Comparison of ENCODE assay signal across 8 cellular contexts in genomic region chr1:58932820-58933598, GRCh38.
DNase-seq lines count a peak whose midpoint lies in the region; ATAC-seq and TF ChIP-seq lines count a peak whose summit lies in the region.

No MANE protein-coding gene starts in this region.

- no peak for TF ChIP-seq CTCF in epithelial cell of proximal tubule (conservative IDR thresholded peaks at IDR 0.05; ENCODE audit: low read depth, low read length)

- peak overlapping the region; percentile 71 for H4K91ac ChIP-seq in trophoblast cell (ENCODE audit: low read depth, low read length)

- no peak overlapping the region for H3K14ac ChIP-seq in trophoblast cell (ENCODE audit: low read length)

- in situ Hi-C loops in KBM-7 (cut with MboI; ENCODE audit: low pct_unique_long_range_greater_than_20kb, low sequenced_read_pairs) = no loop called here

- H3K23ac ChIP-seq in trophoblast cell (ENCODE audit: low read length) = no peak overlapping the region

- H3K9ac ChIP-seq in trophoblast cell (ENCODE audit: low read length) = no peak overlapping the region

- H3K4me1 ChIP-seq in trophoblast cell (ENCODE audit: control insufficient read depth in 1 of 2, insufficient read depth in 2 of 2, low read length in 2 of 2) = peaks cover 16% of the 10 kb centered on the region in 2 experiments

- no peak overlapping the region for H3K4me2 ChIP-seq in trophoblast cell (ENCODE audit: low read length)

- ATAC-seq in HG03571 (IDR thresholded peaks at IDR 0.05; ENCODE audit: unreplicated experiment) = no peak

- no peak overlapping the region for H4K8ac ChIP-seq in trophoblast cell (ENCODE audit: low read depth, low read length)

- peaks cover 9% of the 10 kb centered on the region for H3K79me1 ChIP-seq in trophoblast cell (ENCODE audit: low read length)

- no peak overlapping the region for H2BK120ac ChIP-seq in trophoblast cell (ENCODE audit: insufficient read depth, low read length, poor library complexity)

- H4K12ac ChIP-seq in trophoblast cell (ENCODE audit: low read depth, low read length) = no peak overlapping the region

- H3K9me3 ChIP-seq in trophoblast cell (ENCODE audit: insufficient read depth, low read depth, low read length) = no peaks in the 10 kb centered on the region

- no peak overlapping the region for H2AFZ ChIP-seq in trophoblast cell (ENCODE audit: insufficient read depth, low read length, poor library complexity)

- H2AK5ac ChIP-seq in trophoblast cell (ENCODE audit: low read length) = no peak overlapping the region

- no peaks in the 10 kb centered on the region for H3K79me2 ChIP-seq in trophoblast cell (ENCODE audit: control insufficient read depth, insufficient read depth, low read length, poor library complexity)

- H3K4me3 ChIP-seq in epithelial cell of proximal tubule (ENCODE audit: low read depth, low read length) (no peak overlapping the region), trophoblast cell (ENCODE audit: low read depth, low read length) (no peak overlapping the region)

- peak overlapping the region; percentile 5 for H2BK12ac ChIP-seq in trophoblast cell (ENCODE audit: low read length)

- no peaks in the 10 kb centered on the region for H3K36me3 ChIP-seq in trophoblast cell (ENCODE audit: control insufficient read depth in 1 of 2, insufficient read depth in 2 of 2, low read length in 2 of 2)

- no CpG with 5 or more reads among the region's 4 CpGs for WGBS in trophoblast cell (ENCODE audit: extremely low coverage, insufficient coverage, insufficient read length)

- no peak overlapping the region for H2BK5ac ChIP-seq in trophoblast cell (ENCODE audit: low read depth, low read length, poor library complexity)

- H3K18ac ChIP-seq in trophoblast cell (ENCODE audit: low read length) = peak overlapping the region; percentile 8

- DNase-seq in GOT3 (lab: John Stamatoyannopoulos, UW) = peak; percentile 7
- DNase-seq in NCI-H748 treated with DMSO at 0.1 percent for 48 hours (lab: John Stamatoyannopoulos, UW) = peak; percentile 14
- DNase-seq in epithelial cell of proximal tubule (ENCODE audit: low read depth) = peak; percentile 87
- DNase-seq in trophoblast cell = peak; percentile 55 to 71
- DNase-seq in amniotic stem cell (lab: John Stamatoyannopoulos, UW) = no peak
- DNase-seq in KBM-7 = no peak
- DNase-seq in NCI-H1694 treated with DMSO at 0.1 percent for 48 hours (lab: John Stamatoyannopoulos, UW) = no peak

- H3K4ac ChIP-seq in trophoblast cell (ENCODE audit: low read depth, low read length) = no peak overlapping the region

- H3K27ac ChIP-seq in trophoblast cell (ENCODE audit: low read depth, low read length) = no peak overlapping the region

- no peaks in the 10 kb centered on the region for H3K27me3 ChIP-seq in trophoblast cell (ENCODE audit: insufficient read depth, low read length)

Comparison
In these comparisons a context has a peak if more than half of its experiments do, and no peak if none do; other contexts are left out.
1. DNase-seq: peak in GOT3 (single experiment), NCI-H748 treated with DMSO at 0.1 percent for 48 hours (single experiment), epithelial cell of proximal tubule (single experiment) and trophoblast cell (2 of 2); none in amniotic stem cell (single experiment), KBM-7 (single experiment) and NCI-H1694 treated with DMSO at 0.1 percent for 48 hours (single experiment).